In genomic region chr10:125895130-125896087, GRCh38 we compare ENCODE assay signal across 8 cellular contexts. TPM values are rescaled to one million over a fixed set of nuclear protein-coding genes. Genes with fewer than 3 reads are reported as not detected.
DNase-seq lines count a peak whose midpoint lies in the region; ATAC-seq and TF ChIP-seq lines count a peak whose summit lies in the region.
"Not testable (repeated sequence)": the region's sequence is repeated elsewhere in the genome, so short reads cannot be mapped to it uniquely, and the experiment has no call there.

No MANE protein-coding gene starts in this region.

- H3K36me3 ChIP-seq in esophagus squamous epithelium, result not testable (repeated sequence)

- intact Hi-C loops in esophagus squamous epithelium (cut with DNase I), result not testable (repeated sequence)

- not testable (repeated sequence) for H3K27me3 ChIP-seq in esophagus squamous epithelium

- TF ChIP-seq CTCF in GM20000 (IDR thresholded peaks at IDR 0.05; ENCODE audit: extremely low read depth, missing control alignments); esophagus squamous epithelium (IDR thresholded peaks at IDR 0.05): not testable (repeated sequence)

- H3K4me3 ChIP-seq in esophagus squamous epithelium, result peak overlapping the region; percentile 49 to 97 (median 84)

- WGBS in esophagus squamous epithelium, 2 donors, result 38 to 47% methylated on average over 13 to 25 of the region's 50 CpGs

- peak overlapping the region; percentile 88 to 92 (median 90) for H3K27ac ChIP-seq in esophagus squamous epithelium

- TF ChIP-seq POLR2A in esophagus squamous epithelium (IDR thresholded peaks at IDR 0.05), result peak in 1 of 4 donors; percentile 3

- peaks cover 0 to 20% (median 0%) of the 10 kb centered on the region in 3 donors for H3K4me1 ChIP-seq in esophagus squamous epithelium

- not testable (repeated sequence) for H3K9me3 ChIP-seq in esophagus squamous epithelium

- DNase-seq in CD1c-positive myeloid dendritic cell (ENCODE audit: extremely low spot score), result peak; percentile 59
- peak; percentile 62 for DNase-seq in GM20000 (ENCODE audit: low spot score)
- peak; percentile 18 to 66 for DNase-seq in SHP77 (lab: John Stamatoyannopoulos, UW)
- peak; percentile 11 for DNase-seq in activated T-helper 9 cell treated with anti-CD3 and anti-CD28 coated beads, Interleukin-2, amount 50 U/mL, for 16 hours (ENCODE audit: low read depth)
- not testable (repeated sequence) for DNase-seq in esophagus squamous epithelium (lab: John Stamatoyannopoulos, UW)
- peak; percentile 16 for DNase-seq in middle frontal gyrus (ENCODE audit: extremely low spot score, low spot score)
- DNase-seq in stimulated activated CD4-positive, alpha-beta T cell treated with anti-CD3 and anti-CD28 coated beads, TNF-alpha, amount 100 ng/mL, for 48 hours (ENCODE audit: low read depth in 3 of 3), result peak; percentile 21 to 40 (median 26)

- ATAC-seq in HG03457 (IDR thresholded peaks at IDR 0.05; ENCODE audit: unreplicated experiment), result peak; percentile 29

RNA-seq across cellular contexts. Expression of gene FANK1, which starts 1.0 kb away (rescaled TPM):
- 1 to 10 TPM; 1.7 to 7.7 (median 3.8) TPM for total RNA-seq in esophagus squamous epithelium

RNA-seq across cellular contexts. Expression of gene DHX32, which starts 14.3 kb away (rescaled TPM):
- total RNA-seq in esophagus squamous epithelium, result 10 to 100 TPM; 36.6 to 52.4 (median 42.3) TPM
